In genomic region chr18:26403451-26403850, GRCh38 we compare ENCODE assay signal across 9 cellular contexts.
"Had no signal": no experiment of that assay in that cellular context is flagged by ENCODE, and none has a peak within 500 bp of the region (broad histone marks: within the 10 kb centered on the region; RNA-seq: fewer than 3 reads in every experiment).

No MANE protein-coding gene starts in this region.

- H3K4me3 ChIP-seq: GM23248, GM23338, HAP-1 had no signal

- ATAC-seq: GM23338, HCT116 had no signal

- H3K36me3 ChIP-seq: HAP-1 had no signal

- H3K9ac ChIP-seq: GM23248 had no signal

- H3K4me1 ChIP-seq: HAP-1 had no signal

- H3K9me3 ChIP-seq: HAP-1 had no signal

- H3K27ac ChIP-seq: GM23248 had no signal

- DNase-seq: GM23248, GOT3, H7, H9, HCEC 1CT, HFFc6 had no signal

- H3K27ac Mint-ChIP-seq: GM23338, H9, HFFc6 had no signal

- H3K4me3 Mint-ChIP-seq: GM23338, H9, HFFc6 had no signal
